ENCODE assay signal across 8 cellular contexts in the genomic region with DNA sequence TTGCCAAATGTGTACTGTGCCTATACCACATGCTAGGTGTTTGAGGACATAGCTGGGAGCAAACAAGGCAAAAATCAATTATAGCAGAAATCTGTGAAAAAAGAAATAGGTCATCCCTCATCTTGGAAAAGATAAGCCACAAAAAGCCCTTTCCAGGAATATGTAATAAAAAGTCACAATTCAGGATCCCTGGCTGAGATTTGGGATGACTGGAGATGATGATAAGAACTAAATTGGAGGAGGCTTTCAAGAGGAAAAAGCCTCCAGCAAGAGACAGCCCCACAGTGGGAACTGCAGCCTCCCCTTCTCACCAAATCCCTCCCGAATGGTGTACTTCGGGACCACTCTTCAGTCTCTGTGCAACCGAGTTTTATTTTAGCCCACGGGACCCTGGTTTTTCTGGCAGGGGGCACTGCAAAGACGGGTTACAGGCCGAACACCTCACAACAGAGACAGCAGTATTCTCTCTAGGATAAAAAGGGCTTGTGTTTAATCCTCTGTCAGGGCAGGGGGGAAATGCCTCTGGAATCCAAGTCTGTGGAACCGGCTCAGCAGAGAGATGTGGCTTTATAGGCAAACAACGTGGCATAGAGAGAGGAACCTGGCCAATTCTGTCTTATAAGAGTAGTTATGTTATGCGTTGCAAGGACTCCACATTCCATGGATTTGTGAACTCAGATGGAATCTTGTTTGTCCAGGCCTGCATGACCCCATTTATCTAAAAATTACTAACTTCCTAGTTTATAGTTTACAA. TPM values are rescaled to one million over a fixed set of nuclear protein-coding genes. Genes with fewer than 3 reads are reported as not detected.
A peak's percentile ranks its signal among the peaks of the same experiment; 100 is the strongest.
DNase-seq lines count a peak whose midpoint lies in the region; ATAC-seq and TF ChIP-seq lines count a peak whose summit lies in the region.

No MANE protein-coding gene starts in this region.

- H3K4me3 ChIP-seq in heart right ventricle (peak overlapping the region in 7 of 10 donors; percentile 35 to 74 (median 60)), upper lobe of right lung (peak overlapping the region; percentile 55)

- intact Hi-C loops in heart right ventricle (cut with DNase I), result loop anchor here in 3 of 10 donors (5.0 to 10.0 kb wide), 3 partner anchors 56 to 72 kb away; no protein-coding TSS in a partner anchor
- intact Hi-C loops in Right ventricle myocardium inferior (cut with DNase I), result loop anchor here (5.0 kb wide), 3 partner anchors 52 to 107 kb away; no protein-coding TSS in a partner anchor
- intact Hi-C loops in upper lobe of right lung (cut with DNase I), result no loop called here

- ATAC-seq in heart right ventricle (no peak), Right ventricle myocardium inferior (no peak), upper lobe of right lung (peak; percentile 15), HG03354 (IDR thresholded peaks at IDR 0.05; ENCODE audit: poor library complexity, severe bottlenecking, unreplicated experiment) (no peak)

- DNase-seq in heart right ventricle, result no peak
- no peak for DNase-seq in Right ventricle myocardium inferior (ENCODE audit: missing footprints)
- peak; percentile 68 for DNase-seq in ecto neural progenitor cell (ENCODE audit: low spot score)
- DNase-seq in mesothelial cell of epicardium (ENCODE audit: low spot score in 2 of 2, unreplicated experiment in 2 of 2), result peak in 1 of 2 experiments; percentile 42
- DNase-seq in upper lobe of right lung, result no peak
- no peak for DNase-seq in GM20000 (ENCODE audit: low spot score)
- no peak for DNase-seq in endothelial cell (ENCODE audit: low spot score)

- H3K27me3 Mint-ChIP-seq in mesothelial cell of epicardium (ENCODE audit: low read depth), result no peaks in the 10 kb centered on the region
- H3K27me3 Mint-ChIP-seq in endothelial cell (ENCODE audit: unreplicated experiment), result no peaks in the 10 kb centered on the region

- H3K27me3 ChIP-seq in heart right ventricle (peaks cover 0 to 9% (median 0%) of the 10 kb centered on the region in 7 donors), upper lobe of right lung (no peaks in the 10 kb centered on the region)

- 29 to 43% methylated on average over 9 of the region's 9 CpGs for WGBS in heart right ventricle, 2 donors

- H3K9me3 ChIP-seq in heart right ventricle, result no peaks in the 10 kb centered on the region
- H3K9me3 ChIP-seq in upper lobe of right lung, result no peaks in the 10 kb centered on the region

- peak overlapping the region; percentile 99 for H3K27ac Mint-ChIP-seq in mesothelial cell of epicardium
- H3K27ac Mint-ChIP-seq in endothelial cell (ENCODE audit: unreplicated experiment), result no peak overlapping the region

- H3K4me3 Mint-ChIP-seq in mesothelial cell of epicardium, result peak overlapping the region; percentile 86
- H3K4me3 Mint-ChIP-seq in endothelial cell (ENCODE audit: unreplicated experiment), result no peak overlapping the region

- H3K4me1 ChIP-seq in heart right ventricle (peaks cover 6 to 69% (median 51%) of the 10 kb centered on the region in 9 donors), upper lobe of right lung (peaks cover 15% of the 10 kb centered on the region)

- H3K4me1 Mint-ChIP-seq in mesothelial cell of epicardium, result peaks cover 59% of the 10 kb centered on the region
- H3K4me1 Mint-ChIP-seq in endothelial cell (ENCODE audit: unreplicated experiment), result peaks cover 14% of the 10 kb centered on the region

- H3K9me3 Mint-ChIP-seq in mesothelial cell of epicardium (no peaks in the 10 kb centered on the region), endothelial cell (ENCODE audit: unreplicated experiment) (no peaks in the 10 kb centered on the region)

- H3K36me3 ChIP-seq in heart right ventricle (peaks cover 0 to 9% (median 0%) of the 10 kb centered on the region in 9 donors), upper lobe of right lung (no peaks in the 10 kb centered on the region)

- H3K27ac ChIP-seq in heart right ventricle, result peak overlapping the region; percentile 23 to 97 (median 92)
- H3K27ac ChIP-seq in upper lobe of right lung, result peak overlapping the region; percentile 52

- TF ChIP-seq CTCF in heart right ventricle (IDR thresholded peaks at IDR 0.05), result peak in 1 of 9 donors; percentile 10
- TF ChIP-seq CTCF in mesothelial cell of epicardium (IDR thresholded peaks at IDR 0.05; ENCODE audit: unreplicated experiment), result no peak
- TF ChIP-seq CTCF in upper lobe of right lung (IDR thresholded peaks at IDR 0.05), result no peak
- TF ChIP-seq CTCF in GM20000 (IDR thresholded peaks at IDR 0.05; ENCODE audit: extremely low read depth, missing control alignments), result no peak
- TF ChIP-seq CTCF in endothelial cell (IDR thresholded peaks at IDR 0.05; ENCODE audit: unreplicated experiment), result no peak

- no peaks in the 10 kb centered on the region for H3K36me3 Mint-ChIP-seq in mesothelial cell of epicardium
- no peaks in the 10 kb centered on the region for H3K36me3 Mint-ChIP-seq in endothelial cell (ENCODE audit: low read depth, unreplicated experiment)

RNA-seq across cellular contexts. Expression of a gene that starts 1.2 kb away (rescaled TPM):
- 10 to 100 TPM; 28.2 to 75.7 (median 45.7) TPM for total RNA-seq in heart right ventricle
- 100 to 1,000 TPM in 1 of 2 donors, 10 to 100 TPM in 1; 18.6 to 459 TPM for polyA plus RNA-seq in heart right ventricle
- 48.1 TPM for total RNA-seq in Right ventricle myocardium inferior
- 20.8 to 24.2 TPM (median 22.4 TPM) in 3 replicates for total RNA-seq in mesothelial cell of epicardium
- 174 TPM for total RNA-seq in upper lobe of right lung
- total RNA-seq in endothelial cell (ENCODE audit: unreplicated experiment), result 9.5 TPM
